In genomic region chr16:49407873-49408565, GRCh38 we compare ENCODE assay signal across 9 cellular contexts. TPM values are rescaled to one million over a fixed set of nuclear protein-coding genes. Genes with fewer than 3 reads are reported as not detected.
A peak's percentile ranks its signal among the peaks of the same experiment; 100 is the strongest.
DNase-seq lines count a peak whose midpoint lies in the region; ATAC-seq and TF ChIP-seq lines count a peak whose summit lies in the region.
"Had no signal": no experiment of that assay in that cellular context is flagged by ENCODE, and none has a peak within 500 bp of the region (broad histone marks: within the 10 kb centered on the region; RNA-seq: fewer than 3 reads in every experiment).

No MANE protein-coding gene starts in this region.

- peaks cover 0 to 4% (median under 1%) of the 10 kb centered on the region in 4 donors for H3K4me1 Mint-ChIP-seq in CD4-positive, CD25-positive, alpha-beta regulatory T cell

- no peaks in the 10 kb centered on the region for H3K36me3 ChIP-seq in CD4-positive, CD25-positive, alpha-beta regulatory T cell (ENCODE audit: control insufficient read depth, insufficient read depth, low read length)
- H3K36me3 ChIP-seq in lung (ENCODE audit: control insufficient read depth in 2 of 2, insufficient read depth in 2 of 2, low read length in 2 of 2) = no peaks in the 10 kb centered on the region

- no peaks in the 10 kb centered on the region for H3K4me1 ChIP-seq in CD4-positive, CD25-positive, alpha-beta regulatory T cell (ENCODE audit: control insufficient read depth, insufficient read depth, low read length, poor library complexity, severe bottlenecking)
- H3K4me1 ChIP-seq in lung (ENCODE audit: control insufficient read depth in 2 of 2, insufficient read depth in 2 of 2, low read length in 2 of 2) = no peaks in the 10 kb centered on the region

- peak; percentile 50 to 97 (median 87) for TF ChIP-seq CTCF in dorsolateral prefrontal cortex (IDR thresholded peaks at IDR 0.05 in 54 of 56, conservative IDR thresholded peaks at IDR 0.05 in 2 of 56; ENCODE audit: low read depth in 1 of 56, partially characterized antibody in 56 of 56)
- TF ChIP-seq CTCF in lung (IDR thresholded peaks at IDR 0.05; ENCODE audit: control extremely low read depth, extremely low read depth) = peak; percentile 89

- H3K27me3 Mint-ChIP-seq in CD4-positive, CD25-positive, alpha-beta regulatory T cell = peaks cover 4% of the 10 kb centered on the region

- ATAC-seq in CD4-positive, CD25-positive, alpha-beta regulatory T cell (ENCODE audit: low read depth in 2 of 2) = no peak
- ATAC-seq in GM19372 (IDR thresholded peaks at IDR 0.05; ENCODE audit: low read depth, unreplicated experiment) (peak; percentile 90), HG03439 (IDR thresholded peaks at IDR 0.05; ENCODE audit: unreplicated experiment) (peak; percentile 78), lung (ENCODE audit: insufficient read depth, low FRiP score) (peak; percentile 83)

- H3K27ac Mint-ChIP-seq in CD4-positive, CD25-positive, alpha-beta regulatory T cell = no peak overlapping the region
- H3K27ac Mint-ChIP-seq: activated naive CD8-positive, alpha-beta T cell had no signal

- H3K27ac ChIP-seq in CD4-positive, CD25-positive, alpha-beta regulatory T cell (ENCODE audit: insufficient read depth, low read length, poor library complexity, severe bottlenecking) = no peak overlapping the region
- peak overlapping the region in 1 of 59 donors; percentile 44 for H3K27ac ChIP-seq in dorsolateral prefrontal cortex
- H3K27ac ChIP-seq in lung (ENCODE audit: low read depth in 1 of 2, low read length in 1 of 2) = no peak overlapping the region

- peak; percentile 29 to 51 (median 50) for DNase-seq in CD4-positive, CD25-positive, alpha-beta regulatory T cell
- DNase-seq in NCI-H69 (lab: John Stamatoyannopoulos, UW) = peak; percentile 92
- peak; percentile 15 to 42 for DNase-seq in activated CD4-positive, alpha-beta T cell treated with anti-CD3 and anti-CD28 coated beads, Interleukin-2, amount 50 U/mL, for 24 hours (ENCODE audit: low read depth in 1 of 2, low spot score in 1 of 2)
- peak; percentile 66 to 87 (median 84) for DNase-seq in dorsolateral prefrontal cortex
- DNase-seq in lung (ENCODE audit: low spot score) = peak; percentile 78
- DNase-seq in stimulated activated CD8-positive, alpha-beta memory T cell treated with anti-CD3 and anti-CD28 coated beads, Interleukin-15, amount 100 ng/mL, for 4 hours (ENCODE audit: low read depth in 2 of 2) = peak; percentile 4 to 6

- H3K4me3 ChIP-seq in CD4-positive, CD25-positive, alpha-beta regulatory T cell (ENCODE audit: low read depth, low read length) = no peak overlapping the region
- H3K4me3 ChIP-seq in dorsolateral prefrontal cortex (no peak overlapping the region), lung (no peak overlapping the region)

- no peaks in the 10 kb centered on the region for H3K9me3 ChIP-seq in CD4-positive, CD25-positive, alpha-beta regulatory T cell (ENCODE audit: control insufficient read depth in 2 of 2, low read length in 2 of 2)
- peaks cover 0 to 5% of the 10 kb centered on the region in 2 donors for H3K9me3 ChIP-seq in lung (ENCODE audit: control insufficient read depth in 2 of 2, insufficient read depth in 1 of 2, low read length in 1 of 2)

- intact Hi-C loops in dorsolateral prefrontal cortex (cut with DNase I) = loop anchor here (2.0 to 10.0 kb wide), 6 partner anchors 177 to 797 kb away; partner anchors contain the start of gene CNEP1R1 (in 1 of the 2)

- H3K27me3 ChIP-seq in CD4-positive, CD25-positive, alpha-beta regulatory T cell (ENCODE audit: control insufficient read depth, insufficient read depth, low read length) = no peaks in the 10 kb centered on the region
- H3K27me3 ChIP-seq in dorsolateral prefrontal cortex (peaks cover 0 to 6% (median 0%) of the 10 kb centered on the region in 45 donors), lung (ENCODE audit: control insufficient read depth, insufficient read depth) (no peaks in the 10 kb centered on the region)

- peaks cover 0 to 3% (median 0%) of the 10 kb centered on the region in 7 donors for H3K9me3 Mint-ChIP-seq in CD4-positive, CD25-positive, alpha-beta regulatory T cell

- H3K36me3 Mint-ChIP-seq in CD4-positive, CD25-positive, alpha-beta regulatory T cell = no peaks in the 10 kb centered on the region

- peak overlapping the region in 1 of 4 donors; percentile 11 for H3K4me3 Mint-ChIP-seq in CD4-positive, CD25-positive, alpha-beta regulatory T cell
- H3K4me3 Mint-ChIP-seq: activated naive CD8-positive, alpha-beta T cell had no signal

- whole genome bisulfite sequencing in lung, 2 donors = 28 to 30% methylated on average over 17 of the region's 17 CpGs

RNA-seq across cellular contexts. Expression of gene C16orf78, which starts 34.4 kb away (rescaled TPM):
- not detected for total RNA-seq in CD4-positive, CD25-positive, alpha-beta regulatory T cell
- not detected for polyA plus RNA-seq in CD4-positive, CD25-positive, alpha-beta regulatory T cell
- not detected for total RNA-seq in dorsolateral prefrontal cortex
- total RNA-seq in lung = not detected
- polyA plus RNA-seq in lung = not detected

Comparison
In these comparisons a context has a peak if more than half of its experiments do, and no peak if none do; other contexts are left out.
1. ATAC-seq: peak in GM19372 (single experiment), HG03439 (single experiment) and lung (single experiment); none in CD4-positive, CD25-positive, alpha-beta regulatory T cell (0 of 2).
2. DNase-seq: peak in every context shown above with its lines; median percentile 92 in NCI-H69; 84 in dorsolateral prefrontal cortex; 78 in lung; 50 in CD4-positive, CD25-positive, alpha-beta regulatory T cell; 28 in activated CD4-positive, alpha-beta T cell treated with anti-CD3 and anti-CD28 coated beads, Interleukin-2, amount 50 U/mL, for 24 hours; 5 in stimulated activated CD8-positive, alpha-beta memory T cell treated with anti-CD3 and anti-CD28 coated beads, Interleukin-15, amount 100 ng/mL, for 4 hours.